In the genomic region with DNA sequence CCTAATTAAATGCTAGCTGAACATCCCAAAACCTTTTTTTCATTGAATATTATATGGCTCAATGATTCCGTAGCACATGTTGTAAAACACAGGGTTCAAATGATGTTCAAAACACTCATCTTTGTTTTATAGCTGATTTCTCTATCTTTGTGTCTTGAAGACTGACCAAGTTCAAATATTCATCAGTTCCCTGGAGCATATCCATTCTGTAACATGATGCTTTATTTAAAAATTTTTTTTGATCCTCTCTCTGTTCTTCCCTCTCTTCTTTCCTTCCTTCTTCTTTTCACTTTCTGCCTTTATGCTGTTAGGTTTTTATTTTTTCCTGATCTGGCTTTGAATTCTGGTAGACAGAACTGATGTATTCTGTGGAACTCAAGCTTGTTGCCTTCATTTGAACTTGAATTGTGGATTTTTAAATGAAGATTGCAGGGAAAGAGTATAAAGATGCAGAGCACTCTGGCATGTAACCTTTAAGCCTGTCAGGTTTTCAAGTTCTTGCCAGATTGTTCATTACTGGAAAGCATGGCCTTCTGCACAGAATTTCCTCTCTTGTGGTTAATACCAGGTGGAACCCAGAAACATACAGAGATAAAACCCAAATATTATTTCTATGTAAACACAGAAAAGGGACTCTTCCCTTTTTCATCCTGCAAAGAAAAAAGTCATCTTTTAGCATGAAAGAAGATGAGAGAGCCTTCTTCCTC, we compare ENCODE assay signal across 16 cellular contexts. TPM values are rescaled to one million over a fixed set of nuclear protein-coding genes. Genes with fewer than 3 reads are reported as not detected.
A peak's percentile ranks its signal among the peaks of the same experiment; 100 is the strongest.
DNase-seq lines count a peak whose midpoint lies in the region; ATAC-seq and TF ChIP-seq lines count a peak whose summit lies in the region.
"Had no signal": no experiment of that assay in that cellular context is flagged by ENCODE, and none has a peak within 500 bp of the region (broad histone marks: within the 10 kb centered on the region; RNA-seq: fewer than 3 reads in every experiment).

No MANE protein-coding gene starts in this region.

- H3K9me2 ChIP-seq in OCI-LY7 (ENCODE audit: insufficient read depth, low read length) = no peaks in the 10 kb centered on the region
- H3K9me2 ChIP-seq in hepatocyte (replicated peaks; ENCODE audit: insufficient read depth) = no peaks in the 10 kb centered on the region

- intact Hi-C loops in OCI-LY7 (cut with micrococcal nuclease; ENCODE audit: unreplicated experiment) (loop anchor here (5.0 to 10.0 kb wide), 2 partner anchors 229 to 492 kb away; a partner anchor contains a TSS), sciatic nerve (cut with DNase I) (no loop called here), adrenal gland (cut with DNase I) (no loop called here)

- H3K79me2 ChIP-seq in OCI-LY7 (ENCODE audit: insufficient read depth, low read depth, low read length) (no peaks in the 10 kb centered on the region), hepatocyte (no peaks in the 10 kb centered on the region)

- H3K9me3 Mint-ChIP-seq in brain = no peaks in the 10 kb centered on the region
- H3K9me3 Mint-ChIP-seq: GM23338 had no signal

- no peak overlapping the region for H3K4me3 Mint-ChIP-seq in brain
- H3K4me3 Mint-ChIP-seq: GM23338 had no signal

- 0 out of 2 replicates have a peak, but pooled peaks cover 8% of the 10 kb centered on the region for H4K20me1 ChIP-seq in OCI-LY7 (ENCODE audit: insufficient read depth, low read length)
- H4K20me1 ChIP-seq in hepatocyte (ENCODE audit: insufficient read depth, poor library complexity, severe bottlenecking) = no peaks in the 10 kb centered on the region

- H3K27ac ChIP-seq in OCI-LY7 (ENCODE audit: low read depth, low read length, poor library complexity, severe bottlenecking) = no peak overlapping the region
- no peak overlapping the region for H3K27ac ChIP-seq in hepatocyte
- H3K27ac ChIP-seq in adrenal gland = peak overlapping the region in 1 of 5 donors; percentile 6
- H3K27ac ChIP-seq: 22Rv1, coronary artery, foreskin keratinocyte had no signal

- TF ChIP-seq POLR2A in adrenal gland (IDR thresholded peaks at IDR 0.05) = no peak

- H3K4me3 ChIP-seq in OCI-LY7 (ENCODE audit: low read depth, low read length, poor library complexity, severe bottlenecking) (no peak overlapping the region), hepatocyte (no peak overlapping the region), adrenal gland (no peak overlapping the region)
- H3K4me3 ChIP-seq: coronary artery, GM23338, tibial nerve had no signal

- BruUV-seq in OCI-LY7 (replicated peaks; lab: Mats Ljungman, UMichigan) = no TSS peak

- peak; percentile 28 for ATAC-seq in sciatic nerve
- no peak for ATAC-seq in GM21529 (IDR thresholded peaks at IDR 0.05; ENCODE audit: unreplicated experiment)
- ATAC-seq: foreskin keratinocyte, GM23338, Panc1 had no signal

- H3K4me1 ChIP-seq in OCI-LY7 (ENCODE audit: insufficient read depth, low read length, poor library complexity, severe bottlenecking) (peaks cover 35% of the 10 kb centered on the region), hepatocyte (ENCODE audit: insufficient read depth) (no peaks in the 10 kb centered on the region), adrenal gland (replicated peaks in 1 of 2) (peaks cover 4 to 20% of the 10 kb centered on the region in 2 donors)
- H3K4me1 ChIP-seq: foreskin keratinocyte had no signal

- peak overlapping the region in 3 of 5 experiments; percentile 3 to 48 (median 17) for H3K27ac Mint-ChIP-seq in brain
- H3K27ac Mint-ChIP-seq: GM23338 had no signal

- H2AFZ ChIP-seq in OCI-LY7 (ENCODE audit: low read length) (no peak overlapping the region), hepatocyte (no peak overlapping the region)
- H2AFZ ChIP-seq: GM23338 had no signal

- H3K27me3 ChIP-seq in hepatocyte (no peaks in the 10 kb centered on the region), adrenal gland (no peaks in the 10 kb centered on the region)
- H3K27me3 ChIP-seq: foreskin keratinocyte, tibial nerve had no signal

- H3K36me3 Mint-ChIP-seq in brain = peaks cover 12% of the 10 kb centered on the region

- POLR2A ChIA-PET in OCI-LY7 (lab: Charles Lee) = interaction anchor here (0.6 to 0.8 kb wide), 3 partner anchors 32 to 497 kb away, joined by 3 to 4 read pairs (median 3); no protein-coding TSS in a partner anchor

- H3K27me3 Mint-ChIP-seq in brain = no peaks in the 10 kb centered on the region

- H3K4me2 ChIP-seq in OCI-LY7 (ENCODE audit: low read length) (peak overlapping the region; percentile 17; the same call in 1 of the 2 replicates), hepatocyte (no peak overlapping the region)
- H3K4me2 ChIP-seq: GM23338 had no signal

- peak; percentile 63 for DNase-seq in NCI-H2171 treated with DMSO at 0.1 percent for 48 hours (lab: John Stamatoyannopoulos, UW)
- no peak for DNase-seq in NCI-H2171 (lab: John Stamatoyannopoulos, UW)
- peak; percentile 26 for DNase-seq in OCI-LY7 (ENCODE audit: low spot score)
- DNase-seq in sciatic nerve (ENCODE audit: low spot score) = no peak
- no peak for DNase-seq in hepatocyte (ENCODE audit: low spot score)
- no peak for DNase-seq in adrenal gland
- DNase-seq: foreskin keratinocyte, NCI-H2227 treated with DMSO at 0.1 percent for 48 hours had no signal

- peaks cover 57% of the 10 kb centered on the region for H3K36me3 ChIP-seq in OCI-LY7 (ENCODE audit: insufficient read depth, low read length)
- no peaks in the 10 kb centered on the region for H3K36me3 ChIP-seq in hepatocyte (replicated peaks; ENCODE audit: insufficient read depth, low read depth)
- peaks cover 0 to 14% of the 10 kb centered on the region in 2 donors for H3K36me3 ChIP-seq in adrenal gland (replicated peaks in 1 of 2)

- no peaks in the 10 kb centered on the region for H3K4me1 Mint-ChIP-seq in brain
- H3K4me1 Mint-ChIP-seq: GM23338 had no signal

- TF ChIP-seq CTCF in OCI-LY7 (conservative IDR thresholded peaks at IDR 0.05; ENCODE audit: low read length) = no peak
- no peak for TF ChIP-seq CTCF in brain (conservative IDR thresholded peaks at IDR 0.05)
- no peak for TF ChIP-seq CTCF in hepatocyte (IDR thresholded peaks at IDR 0.05; ENCODE audit: poor library complexity)
- TF ChIP-seq CTCF in adrenal gland (IDR thresholded peaks at IDR 0.05) = no peak

- WGBS in hepatocyte (ENCODE audit: low lambda C conversion rate, missing lambda C conversion rate) = 74% methylated on average over 1 of the region's 1 CpG
- 81 to 86% (median 83%) methylated on average over 1 of the region's 1 CpG for WGBS in adrenal gland, 4 donors

- CTCF ChIA-PET in OCI-LY7 (lab: Charles Lee; ENCODE audit: unreplicated experiment) = no interaction called here

- no peaks in the 10 kb centered on the region for H3K9me3 ChIP-seq in OCI-LY7 (ENCODE audit: low read length)
- H3K9me3 ChIP-seq in hepatocyte (ENCODE audit: low read depth) = no peaks in the 10 kb centered on the region
- no peaks in the 10 kb centered on the region for H3K9me3 ChIP-seq in adrenal gland (replicated peaks in 1 of 3)
- H3K9me3 ChIP-seq: tibial nerve had no signal

RNA-seq across cellular contexts. Expression of a gene that starts 39.5 kb away (rescaled TPM):
- 0.35 and 0.51 TPM in 2 replicates for total RNA-seq in OCI-LY7 (2014; rRNA removed; shearing (Covaris generic))
- total RNA-seq in OCI-LY7 (2022) = 0.74 and 0.76 TPM in 2 replicates
- polyA plus RNA-seq in brain (ENCODE audit: insufficient read depth, low read depth, low replicate concordance) = not detected
- total RNA-seq in sciatic nerve = not detected
- total RNA-seq in hepatocyte = not detected in 2 replicates
- polyA plus RNA-seq in hepatocyte = 0.50 TPM in 1 of 2 replicates, not detected in the other
- not detected for total RNA-seq in adrenal gland
- under 1 TPM in 1 of 3 donors, not detected in 2; 0.08 TPM for polyA plus RNA-seq in adrenal gland
- total RNA-seq: foreskin keratinocyte, GM23338, MCF 10A, tibial nerve had no signal
- polyA plus RNA-seq: foreskin keratinocyte had no signal

RNA-seq across cellular contexts. Expression of a gene that starts 45.3 kb away (rescaled TPM):
- 70.2 and 74.4 TPM in 2 replicates for total RNA-seq in OCI-LY7 (2014; rRNA removed; shearing (Covaris generic))
- 95.1 and 95.7 TPM in 2 replicates for total RNA-seq in OCI-LY7 (2022)
- 89.0 TPM for polyA plus RNA-seq in brain (ENCODE audit: insufficient read depth, low read depth, low replicate concordance)
- 79.6 TPM for total RNA-seq in sciatic nerve
- 68.7 and 69.4 TPM in 2 replicates for total RNA-seq in hepatocyte
- polyA plus RNA-seq in hepatocyte = 5.6 and 10.8 TPM in 2 replicates
- 100 to 1,000 TPM; 128 to 205 (median 162) TPM for total RNA-seq in adrenal gland
- 100 to 1,000 TPM in 1 of 3 donors, 10 to 100 TPM in 2; 42.0 to 137 (median 54.0) TPM for polyA plus RNA-seq in adrenal gland

Comparison
In these comparisons a context has a peak if more than half of its experiments do, and no peak if none do; other contexts are left out.
1. DNase-seq: peak in NCI-H2171 treated with DMSO at 0.1 percent for 48 hours (single experiment) and OCI-LY7 (single experiment); none in NCI-H2171 (single experiment), sciatic nerve (single experiment), hepatocyte (single experiment) and adrenal gland (0 of 7).